ENCODE assay signal across 8 cellular contexts in the genomic region with DNA sequence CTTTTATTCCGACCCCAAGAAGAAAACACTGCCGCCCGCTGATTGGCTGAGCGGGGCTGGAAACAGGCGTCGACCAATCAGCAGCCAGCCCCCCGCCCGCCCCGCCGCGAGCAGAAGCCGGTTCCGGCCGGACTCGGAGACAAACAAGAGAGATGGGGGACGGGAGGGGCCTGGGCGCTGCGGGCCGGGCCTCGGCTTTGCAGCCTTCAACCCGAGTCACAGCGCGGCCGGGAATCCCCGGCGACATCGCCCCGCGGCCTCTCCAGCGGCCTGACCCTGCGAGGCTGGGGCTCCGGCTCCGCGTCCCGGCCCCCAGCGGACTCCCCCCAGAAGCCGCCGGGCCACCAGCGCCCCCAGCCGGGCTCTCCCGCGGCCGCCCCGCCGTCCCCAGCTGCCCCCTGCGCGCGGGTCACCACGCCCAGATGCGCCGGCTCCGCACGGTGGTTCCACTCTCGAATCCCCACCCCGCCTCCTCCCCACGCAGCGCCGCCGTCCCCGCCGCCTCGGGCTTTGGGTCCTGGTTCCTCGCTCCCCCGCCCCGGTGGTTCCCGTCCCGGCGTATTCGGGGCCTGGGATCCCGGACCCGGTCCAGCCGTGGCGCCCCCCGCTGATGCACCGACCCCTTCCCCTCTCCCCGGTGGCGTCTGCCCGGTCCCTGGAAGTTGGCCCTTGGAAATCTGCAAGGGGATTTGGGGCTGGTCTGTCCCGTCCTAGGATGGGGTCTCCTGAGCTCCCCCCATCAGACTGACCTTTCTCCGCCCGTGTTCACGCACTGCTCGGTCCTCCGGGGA. TPM values are rescaled to one million over a fixed set of nuclear protein-coding genes. Genes with fewer than 3 reads are reported as not detected.
DNase-seq lines count a peak whose midpoint lies in the region; ATAC-seq, FAIRE-seq and TF ChIP-seq lines count a peak whose summit lies in the region.

No MANE protein-coding gene starts in this region.

- H3K79me2 ChIP-seq in mammary epithelial cell (ENCODE audit: insufficient read depth, low read length) = no peaks in the 10 kb centered on the region

- H4K20me1 ChIP-seq in mammary epithelial cell (ENCODE audit: insufficient read depth, low read length) = no peaks in the 10 kb centered on the region

- peak overlapping the region; percentile 96 for H3K4me2 ChIP-seq in mammary epithelial cell (ENCODE audit: insufficient read depth, low read depth, low read length)

- no peaks in the 10 kb centered on the region for H3K27me3 ChIP-seq in WERI-Rb-1 (ENCODE audit: insufficient read depth, low read depth, severe bottlenecking)
- H3K27me3 ChIP-seq in mammary epithelial cell (ENCODE audit: insufficient read depth, low read length) = no peaks in the 10 kb centered on the region

- CTCF ChIA-PET in mammary epithelial cell (lab: Charles Lee; ENCODE audit: low non-redundant PET) = interaction anchor here (0.6 to 0.7 kb wide), 4 partner anchors 52 to 233 kb away, joined by 3 to 11 read pairs (median 5); no protein-coding TSS in a partner anchor

- H3K9ac ChIP-seq in mammary epithelial cell (ENCODE audit: insufficient read depth, low read length) = peak overlapping the region; percentile 62

- dilution Hi-C loops in mammary epithelial cell (cut with HindIII; ENCODE audit: low sequenced_read_pairs) = loop anchor here (5.0 kb wide), 3 partner anchors 47 to 83 kb away; a partner anchor contains a TSS

- H2AFZ ChIP-seq in mammary epithelial cell (ENCODE audit: low read depth, low read length) = peak overlapping the region; percentile 78

- WGBS in mammary epithelial cell (ENCODE audit: low coverage, missing lambda C conversion rate) = 7% methylated on average over 14 of the region's 84 CpGs

- peaks cover 15% of the 10 kb centered on the region for H3K4me1 ChIP-seq in mammary epithelial cell (ENCODE audit: insufficient read depth, low read length)

- H3K4me3 ChIP-seq in WERI-Rb-1 (ENCODE audit: low read depth, low read length) (peak overlapping the region; percentile 65), mammary epithelial cell (replicated peaks in 1 of 3; ENCODE audit: insufficient read depth in 1 of 3, low read depth in 2 of 3, low read length in 3 of 3) (peak overlapping the region; percentile 36 to 73 (median 72)), skin epidermis (peak overlapping the region; percentile 54 to 73 (median 59))

- DNase-seq in NCI-H2196 (lab: John Stamatoyannopoulos, UW; ENCODE audit: unreplicated experiment) = peak; percentile 85
- peak; percentile 98 for DNase-seq in WERI-Rb-1
- DNase-seq in mammary epithelial cell = peak; percentile 93
- peak; percentile 98 for DNase-seq in iPS-NIHi11 (ENCODE audit: low spot score)

- TF ChIP-seq CTCF in WERI-Rb-1 (IDR thresholded peaks at IDR 0.05; ENCODE audit: low read depth, low read length) (peak; percentile 40), mammary epithelial cell (conservative IDR thresholded peaks at IDR 0.05 in 1 of 2, IDR thresholded peaks at IDR 0.05 in 1 of 2; ENCODE audit: extremely low read depth in 1 of 2, insufficient read depth in 1 of 2, low read depth in 1 of 2, low read length in 2 of 2) (peak in 1 of 2 donors; percentile 25)

- H3K36me3 ChIP-seq in WERI-Rb-1 = peaks cover 7% of the 10 kb centered on the region
- no peaks in the 10 kb centered on the region for H3K36me3 ChIP-seq in mammary epithelial cell (ENCODE audit: insufficient read depth, low read length)

- intact Hi-C loops in mammary epithelial cell (cut with micrococcal nuclease) = loop anchor here (5.0 kb wide), 1 partner anchor 352 kb away; a partner anchor contains a TSS

- peak; percentile 55 for FAIRE-seq in A204.1 (lab: Jason Lieb, UNC)

- in situ Hi-C loops in mammary epithelial cell (cut with MboI; ENCODE audit: low sequenced_read_pairs in 2 of 2) = loop anchor here in 1 of 2 donors (5.0 to 25.0 kb wide), 2 partner anchors 52 to 367 kb away; a partner anchor contains a TSS

- ATAC-seq in GM18861 (IDR thresholded peaks at IDR 0.05; ENCODE audit: unreplicated experiment) = peak; percentile 39
- peak; percentile 37 for ATAC-seq in HG03097 (IDR thresholded peaks at IDR 0.05; ENCODE audit: low FRiP score, unreplicated experiment)

- H3K9me3 ChIP-seq in WERI-Rb-1 (ENCODE audit: severe bottlenecking) = no peaks in the 10 kb centered on the region
- H3K9me3 ChIP-seq in mammary epithelial cell (replicated peaks; ENCODE audit: insufficient read depth, low read length) = no peaks in the 10 kb centered on the region

- H3K27ac ChIP-seq in WERI-Rb-1 = peak overlapping the region; percentile 96
- peak overlapping the region; percentile 40 for H3K27ac ChIP-seq in mammary epithelial cell (ENCODE audit: insufficient read depth, low read depth, low read length)
- peak overlapping the region; percentile 37 to 97 (median 87) for H3K27ac ChIP-seq in skin epidermis

- no TSS peak for BruUV-seq in mammary epithelial cell (replicated peaks; lab: Mats Ljungman, UMichigan)

RNA-seq across cellular contexts. Expression of a gene that starts 0.4 kb away (rescaled TPM):
- total RNA-seq in mammary epithelial cell = 10 to 100 TPM; 11.5 to 34.3 TPM
- polyA plus RNA-seq in mammary epithelial cell = 13.0 TPM
- 12.4 TPM for polyA minus RNA-seq in mammary epithelial cell

RNA-seq across cellular contexts. Expression of a gene that starts 16.5 kb away (rescaled TPM):
- under 1 TPM; 0.28 to 0.83 TPM for total RNA-seq in mammary epithelial cell
- polyA plus RNA-seq in mammary epithelial cell = 0.07 TPM
- 0.41 TPM for polyA minus RNA-seq in mammary epithelial cell

RNA-seq across cellular contexts. Expression of a gene that starts 20.6 kb away (rescaled TPM):
- total RNA-seq in mammary epithelial cell = 1 to 10 TPM; 5.1 to 7.8 TPM
- 3.1 TPM for polyA plus RNA-seq in mammary epithelial cell
- polyA minus RNA-seq in mammary epithelial cell = not detected

RNA-seq across cellular contexts. Expression of a gene that starts 55.6 kb away (rescaled TPM):
- 100 to 1,000 TPM; 114 to 243 TPM for total RNA-seq in mammary epithelial cell
- polyA plus RNA-seq in mammary epithelial cell = 132 TPM
- 482 TPM for polyA minus RNA-seq in mammary epithelial cell

Comparison
In these comparisons a context has a peak if more than half of its experiments do, and no peak if none do; other contexts are left out.
1. Peak in every context shown above with its lines: DNase-seq, ATAC-seq, H3K4me3 ChIP-seq and H3K27ac ChIP-seq.
2. H3K27ac ChIP-seq: peak in every context shown above with its lines; median percentile 96 in WERI-Rb-1; 87 in skin epidermis; 40 in mammary epithelial cell.